In the genomic region with DNA sequence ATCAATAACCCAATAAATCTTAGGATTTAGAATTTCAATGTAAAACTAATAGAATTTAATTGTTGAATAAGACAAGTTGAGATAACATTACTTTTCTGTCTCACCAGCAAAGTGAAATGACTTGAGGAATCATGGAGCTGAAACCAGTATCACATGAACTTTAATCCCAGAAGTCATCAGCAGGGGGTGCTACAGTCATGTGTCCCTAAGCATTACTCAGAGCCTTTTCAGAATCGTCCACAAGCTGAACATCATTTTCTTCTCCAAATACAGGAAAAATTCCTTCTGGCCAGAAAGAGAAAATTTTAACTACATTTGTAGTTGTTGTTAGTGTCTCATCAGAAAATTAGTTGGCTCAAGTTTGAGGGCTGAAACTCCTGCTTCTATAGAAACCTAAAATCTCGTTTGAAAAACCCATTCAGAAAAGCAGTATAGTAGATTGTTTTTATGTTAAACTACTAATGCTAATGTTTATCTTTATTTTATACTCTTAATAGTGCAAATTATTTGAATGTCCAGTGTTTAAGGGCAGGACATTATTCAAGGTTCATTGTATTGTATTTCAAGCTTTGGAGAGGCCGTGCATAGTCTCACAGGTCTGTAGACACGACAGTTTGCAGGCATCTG, we compare ENCODE assay signal across 8 cellular contexts.
DNase-seq lines count a peak whose midpoint lies in the region; ATAC-seq, FAIRE-seq and TF ChIP-seq lines count a peak whose summit lies in the region.

No MANE protein-coding gene starts in this region.

- DNase-seq in SIG-M5 treated with dmso at 0.1 percent for 504 hours (lab: John Stamatoyannopoulos, UW; ENCODE audit: unreplicated experiment) (peak; percentile 64), SIG-M5 (lab: John Stamatoyannopoulos, UW) (no peak), small intestine (peak; percentile 15), UCSD-AML1 (lab: John Stamatoyannopoulos, UW; ENCODE audit: unreplicated experiment) (no peak)

- H3K9ac ChIP-seq in KMS-11 = no peak overlapping the region

- TF ChIP-seq EP300 in gastroesophageal sphincter (IDR thresholded peaks at IDR 0.05) = no peak

- ATAC-seq in GM21423 (IDR thresholded peaks at IDR 0.05; ENCODE audit: unreplicated experiment) (peak; percentile 86), SK-N-SH treated with all-trans-retinoic acid at 6 μM for 48 hours (peak; percentile 77), gastroesophageal sphincter (no peak)

- H2AFZ ChIP-seq in KMS-11 (ENCODE audit: low read depth) = no peak overlapping the region

- no peak for FAIRE-seq in small intestine (lab: Jason Lieb, UNC)

- no peaks in the 10 kb centered on the region for H3K36me3 ChIP-seq in KMS-11 (ENCODE audit: insufficient read depth)
- H3K36me3 ChIP-seq in gastroesophageal sphincter = no peaks in the 10 kb centered on the region
- no peaks in the 10 kb centered on the region for H3K36me3 ChIP-seq in small intestine (ENCODE audit: control insufficient read depth in 2 of 2, insufficient read depth in 2 of 2, low read length in 2 of 2)

- TF ChIP-seq CTCF in KMS-11 (conservative IDR thresholded peaks at IDR 0.05; ENCODE audit: low read depth, low read length) (peak; percentile 67), gastroesophageal sphincter (IDR thresholded peaks at IDR 0.05) (peak; percentile 59 to 69 (median 64))

- H3K27me3 ChIP-seq in KMS-11 (ENCODE audit: insufficient read depth, low read depth) (no peaks in the 10 kb centered on the region), gastroesophageal sphincter (no peaks in the 10 kb centered on the region), small intestine (ENCODE audit: control insufficient read depth in 2 of 2, insufficient read depth in 2 of 2, low read length in 2 of 2) (no peaks in the 10 kb centered on the region)

- H3K9me3 ChIP-seq in gastroesophageal sphincter = no peaks in the 10 kb centered on the region
- no peaks in the 10 kb centered on the region for H3K9me3 ChIP-seq in small intestine (ENCODE audit: control insufficient read depth, low read depth)

- H3K79me2 ChIP-seq in KMS-11 (ENCODE audit: insufficient read depth, low read depth) = no peaks in the 10 kb centered on the region

- TF ChIP-seq POLR2A in gastroesophageal sphincter (IDR thresholded peaks at IDR 0.05) = no peak

- H3K4me3 ChIP-seq in KMS-11 (IDR thresholded peaks at IDR 0.05; ENCODE audit: insufficient read depth, low read depth, low read length) = no peak overlapping the region
- H3K4me3 ChIP-seq in gastroesophageal sphincter = no peak overlapping the region
- H3K4me3 ChIP-seq in small intestine (ENCODE audit: low read depth in 1 of 2, low read length in 2 of 2) = no peak overlapping the region

- H4K20me1 ChIP-seq in KMS-11 (ENCODE audit: insufficient read depth) = no peaks in the 10 kb centered on the region

- 50 to 59% methylated on average over 4 of the region's 4 CpGs for WGBS in gastroesophageal sphincter (ENCODE audit: low coverage in 1 of 2), 2 donors
- 51 to 61% (median 60%) methylated on average over 4 of the region's 4 CpGs for WGBS in small intestine, 3 donors

- H3K4me2 ChIP-seq in KMS-11 = no peak overlapping the region

- no peak overlapping the region for H3K27ac ChIP-seq in KMS-11
- no peak overlapping the region for H3K27ac ChIP-seq in gastroesophageal sphincter
- no peak overlapping the region for H3K27ac ChIP-seq in small intestine (ENCODE audit: low read depth in 1 of 2, low read length in 1 of 2)

- H3K4me1 ChIP-seq in KMS-11 (ENCODE audit: low read depth, poor library complexity, severe bottlenecking) = no peaks in the 10 kb centered on the region
- H3K4me1 ChIP-seq in gastroesophageal sphincter = peaks cover 0 to 9% (median 0%) of the 10 kb centered on the region in 3 donors
- H3K4me1 ChIP-seq in small intestine (ENCODE audit: control insufficient read depth in 2 of 2, insufficient read depth in 1 of 2, low read depth in 1 of 2, low read length in 1 of 2) = no peaks in the 10 kb centered on the region

TF ChIP-seq in SK-N-SH treated with all-trans-retinoic acid at 6 μM for 48 hours, 23 proteins besides CTCF, POLR2A, EP300 and RAD21:
- TF ChIP-seq ZNF8 (CRISPR knock-in tag; IDR thresholded peaks at IDR 0.05) (no peak), TCF4 (CRISPR knock-in tag; IDR thresholded peaks at IDR 0.05; ENCODE audit: borderline replicate concordance) (no peak), ZNF70 (CRISPR knock-in tag; IDR thresholded peaks at IDR 0.05) (no peak), RARB (CRISPR knock-in tag; IDR thresholded peaks at IDR 0.05) (no peak), ZC3H10 (CRISPR knock-in tag; IDR thresholded peaks at IDR 0.05) (no peak), PATZ1 (CRISPR knock-in tag; IDR thresholded peaks at IDR 0.05; ENCODE audit: borderline replicate concordance) (no peak), ZFP3 (CRISPR knock-in tag; IDR thresholded peaks at IDR 0.05) (no peak), OSR1 (CRISPR knock-in tag; IDR thresholded peaks at IDR 0.05) (no peak), ZFP30 (CRISPR knock-in tag; IDR thresholded peaks at IDR 0.05) (no peak), SNAI2 (CRISPR knock-in tag; IDR thresholded peaks at IDR 0.05) (no peak), GLIS3 (CRISPR knock-in tag; IDR thresholded peaks at IDR 0.05) (no peak), BACH2 (CRISPR knock-in tag; IDR thresholded peaks at IDR 0.05; ENCODE audit: borderline replicate concordance) (no peak), TOX (CRISPR knock-in tag; IDR thresholded peaks at IDR 0.05; ENCODE audit: borderline replicate concordance) (no peak), CSDC2 (CRISPR knock-in tag; IDR thresholded peaks at IDR 0.05) (no peak)
- TF ChIP-seq, protein P1, sequence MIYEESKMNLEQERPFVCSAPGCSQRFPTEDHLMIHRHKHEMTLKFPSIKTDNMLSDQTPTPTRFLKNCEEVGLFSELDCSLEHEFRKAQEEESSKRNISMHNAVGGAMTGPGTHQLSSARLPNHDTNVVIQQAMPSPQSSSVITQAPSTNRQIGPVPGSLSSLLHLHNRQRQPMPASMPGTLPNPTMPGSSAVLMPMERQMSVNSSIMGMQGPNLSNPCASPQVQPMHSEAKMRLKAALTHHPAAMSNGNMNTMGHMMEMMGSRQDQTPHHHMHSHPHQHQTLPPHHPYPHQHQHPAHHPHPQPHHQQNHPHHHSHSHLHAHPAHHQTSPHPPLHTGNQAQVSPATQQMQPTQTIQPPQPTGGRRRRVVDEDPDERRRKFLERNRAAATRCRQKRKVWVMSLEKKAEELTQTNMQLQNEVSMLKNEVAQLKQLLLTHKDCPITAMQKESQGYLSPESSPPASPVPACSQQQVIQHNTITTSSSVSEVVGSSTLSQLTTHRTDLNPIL (CRISPR knock-in tag; IDR thresholded peaks at IDR 0.05; ENCODE audit: low read depth) = no peak

Comparison
In these comparisons a context has a peak if more than half of its experiments do, and no peak if none do; other contexts are left out.
1. DNase-seq: peak in SIG-M5 treated with dmso at 0.1 percent for 504 hours (single experiment) and small intestine (single experiment); none in SIG-M5 (single experiment) and UCSD-AML1 (single experiment).